8 cellular contexts compared by ENCODE assay signal in genomic region chr18:55778731-55779460, GRCh38.
DNase-seq lines count a peak whose midpoint lies in the region; ATAC-seq and TF ChIP-seq lines count a peak whose summit lies in the region.

No MANE protein-coding gene starts in this region.

- H3K27me3 Mint-ChIP-seq in GM23338 (ENCODE audit: insufficient read depth, low read depth, poor library complexity): peaks cover 7% of the 10 kb centered on the region

- H3F3A ChIP-seq in GM23338 (replicated peaks; ENCODE audit: low read depth): no peaks in the 10 kb centered on the region

- H3K36me3 ChIP-seq in GM23338 (ENCODE audit: insufficient read depth) (no peaks in the 10 kb centered on the region), esophagus muscularis mucosa (no peaks in the 10 kb centered on the region), neuron (ENCODE audit: insufficient read depth, low read length) (no peaks in the 10 kb centered on the region), prostate gland (no peaks in the 10 kb centered on the region)

- H3K27ac Mint-ChIP-seq in GM23338: no peak overlapping the region

- H3K36me3 Mint-ChIP-seq in GM23338 (ENCODE audit: low read depth): no peaks in the 10 kb centered on the region

- H3K4me1 ChIP-seq in GM23338 (ENCODE audit: insufficient read depth) (peaks cover 20% of the 10 kb centered on the region), esophagus muscularis mucosa (peaks cover 4 to 20% (median 18%) of the 10 kb centered on the region in 4 donors), neuron (ENCODE audit: insufficient read depth, low read length) (no peaks in the 10 kb centered on the region), prostate gland (replicated peaks) (no peaks in the 10 kb centered on the region)

- H3K4me3 ChIP-seq in AG09309 (ENCODE audit: control insufficient read depth, low read depth, low read length) (peak overlapping the region; percentile 73), GM23338 (peak overlapping the region; percentile 64), esophagus muscularis mucosa (peak overlapping the region; percentile 60 to 64 (median 62)), neuron (ENCODE audit: low read length) (peak overlapping the region; percentile 16), prostate gland (peak overlapping the region in 1 of 2 donors; percentile 36)

- no peaks in the 10 kb centered on the region for H3K9me2 ChIP-seq in GM23338 (ENCODE audit: insufficient read depth)

- no peaks in the 10 kb centered on the region for H3K79me2 ChIP-seq in GM23338 (replicated peaks; ENCODE audit: insufficient read depth)

- H2AFZ ChIP-seq in GM23338 (peak overlapping the region; percentile 16; the same call in 1 of the 2 replicates), neuron (ENCODE audit: low read depth, low read length) (peak overlapping the region; percentile 39)

- H3K9me3 ChIP-seq in esophagus muscularis mucosa: no peaks in the 10 kb centered on the region
- H3K9me3 ChIP-seq in neuron (ENCODE audit: low read length): no peaks in the 10 kb centered on the region
- no peaks in the 10 kb centered on the region for H3K9me3 ChIP-seq in prostate gland

- TF ChIP-seq CTCF in AG09309 (IDR thresholded peaks at IDR 0.05; ENCODE audit: control insufficient read depth, insufficient read depth, low read depth, low read length, missing control alignments) (no peak), GM23338 (conservative IDR thresholded peaks at IDR 0.05; ENCODE audit: low read depth in 2 of 2) (no peak), esophagus muscularis mucosa (IDR thresholded peaks at IDR 0.05) (no peak), prostate gland (IDR thresholded peaks at IDR 0.05) (no peak)

- WGBS in esophagus muscularis mucosa: 49% methylated on average over 10 of the region's 10 CpGs
- 42% methylated on average over 10 of the region's 10 CpGs for WGBS in prostate gland

- H3K27ac ChIP-seq in GM23338 (ENCODE audit: low read depth): no peak overlapping the region
- peak overlapping the region in 3 of 4 donors; percentile 66 to 73 (median 70) for H3K27ac ChIP-seq in esophagus muscularis mucosa (replicated peaks in 1 of 4)
- no peak overlapping the region for H3K27ac ChIP-seq in prostate gland

- H3K4me3 Mint-ChIP-seq in GM23338: peak overlapping the region; percentile 78

- DNase-seq in AG09309 (ENCODE audit: low read depth) (no peak), GM23338 (ENCODE audit: low spot score) (peak; percentile 44), SIG-M5 (lab: John Stamatoyannopoulos, UW) (peak; percentile 75), esophagus muscularis mucosa (ENCODE audit: extremely low spot score) (no peak), prostate gland (ENCODE audit: low spot score) (no peak)

- TF ChIP-seq POLR2A in esophagus muscularis mucosa (IDR thresholded peaks at IDR 0.05; ENCODE audit: low read depth) (no peak), prostate gland (IDR thresholded peaks at IDR 0.05) (no peak)

- intact Hi-C loops in esophagus muscularis mucosa (cut with DNase I): no loop called here
- intact Hi-C loops in prostate gland (cut with DNase I): no loop called here

- H3K27me3 ChIP-seq in GM23338 (ENCODE audit: insufficient read depth) (peaks cover 22% of the 10 kb centered on the region), esophagus muscularis mucosa (peaks cover 0 to 25% (median 0%) of the 10 kb centered on the region in 4 donors), neuron (ENCODE audit: insufficient read depth, low read length) (no peaks in the 10 kb centered on the region), prostate gland (replicated peaks; ENCODE audit: insufficient read depth) (no peaks in the 10 kb centered on the region)

- ATAC-seq in GM23338 (peak; percentile 22), HG03025 (IDR thresholded peaks at IDR 0.05; ENCODE audit: low FRiP score, unreplicated experiment) (no peak), HG02571 (IDR thresholded peaks at IDR 0.05; ENCODE audit: unreplicated experiment) (no peak)

- peaks cover 35% of the 10 kb centered on the region for H3K4me1 Mint-ChIP-seq in GM23338

- peak overlapping the region; percentile 79 for H3K4me2 ChIP-seq in GM23338

- no peaks in the 10 kb centered on the region for H4K20me1 ChIP-seq in GM23338 (replicated peaks; ENCODE audit: insufficient read depth)

- no peaks in the 10 kb centered on the region for H3K9me3 Mint-ChIP-seq in GM23338

- TF ChIP-seq EP300 in esophagus muscularis mucosa (IDR thresholded peaks at IDR 0.05): no peak

TF ChIP-seq in GM23338, 12 proteins besides CTCF, POLR2A, EP300 and RAD21:
- TF ChIP-seq JUNB (IDR thresholded peaks at IDR 0.05; ENCODE audit: unreplicated experiment) (no peak), ZNF331 (CRISPR knock-in tag; IDR thresholded peaks at IDR 0.05; ENCODE audit: low read depth) (no peak), EZH2 (IDR thresholded peaks at IDR 0.05; ENCODE audit: low read depth, unreplicated experiment) (no peak), CREB1 (CRISPR knock-in tag; IDR thresholded peaks at IDR 0.05; ENCODE audit: low read depth) (no peak)

Comparison
In these comparisons a context has a peak if more than half of its experiments do, and no peak if none do; other contexts are left out.
1. DNase-seq: peak in GM23338 (single experiment) and SIG-M5 (single experiment); none in AG09309 (single experiment), esophagus muscularis mucosa (single experiment) and prostate gland (single experiment).
2. H3K27ac ChIP-seq: peak in esophagus muscularis mucosa (3 of 4); none in GM23338 (single experiment) and prostate gland (0 of 2).